9 cellular contexts compared by ENCODE assay signal in genomic region chr11:134206185-134206584, GRCh38.
"Had no signal": no experiment of that assay in that cellular context is flagged by ENCODE, and none has a peak within 500 bp of the region (broad histone marks: within the 10 kb centered on the region; RNA-seq: fewer than 3 reads in every experiment).

No MANE protein-coding gene starts in this region.

- DNase-seq: GM23248, GOT3, H7, HFFc6, IMR-90 had no signal

- H3K4me3 Mint-ChIP-seq: HFFc6 had no signal

- H3K4me3 ChIP-seq: GM23248, HAP-1, K562 had no signal

- H3K9me3 ChIP-seq: HAP-1 had no signal

- FAIRE-seq: HTR-8/SVneo, K562 had no signal

- H3K27ac ChIP-seq: GM23248 had no signal

- H3K9me3 Mint-ChIP-seq: HFFc6 had no signal

- H3K27ac Mint-ChIP-seq: HFFc6 had no signal

- ATAC-seq: HCT116, K562 had no signal
